ENCODE assay signal across 8 cellular contexts in the genomic region with DNA sequence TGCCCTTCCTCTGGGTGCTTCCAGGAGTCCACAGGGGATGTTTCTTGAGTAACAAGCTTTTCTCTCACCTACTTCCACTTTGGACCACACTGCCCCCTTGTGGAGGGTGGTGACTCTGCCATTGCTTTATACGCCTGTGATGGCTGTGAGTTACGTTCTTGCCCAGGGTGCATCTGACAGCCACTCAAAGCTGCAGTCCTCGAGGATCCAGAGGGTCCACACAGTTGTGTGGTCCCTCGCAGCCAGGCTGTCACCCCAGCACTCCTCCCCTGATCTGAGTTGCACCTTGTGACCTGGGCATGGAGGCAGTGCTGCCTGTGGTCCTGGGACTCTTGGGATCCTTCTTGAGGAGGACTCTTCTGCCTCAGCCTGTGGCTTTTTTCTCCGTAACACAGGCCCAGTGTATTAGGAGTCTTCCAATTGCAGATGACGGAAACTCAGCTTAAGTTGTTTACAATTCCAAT. TPM values are rescaled to one million over a fixed set of nuclear protein-coding genes. Genes with fewer than 3 reads are reported as not detected.
DNase-seq lines count a peak whose midpoint lies in the region; ATAC-seq and TF ChIP-seq lines count a peak whose summit lies in the region.

No MANE protein-coding gene starts in this region.

- TF ChIP-seq POLR2A in ovary (IDR thresholded peaks at IDR 0.05) = no peak
- no peak for TF ChIP-seq POLR2A in tibial nerve (IDR thresholded peaks at IDR 0.05)

- WGBS in ovary, 3 donors = 53 to 79% (median 76%) methylated on average over 6 of the region's 6 CpGs
- 30 to 34% methylated on average over 6 of the region's 6 CpGs for WGBS in tibial nerve, 2 donors

- no peak overlapping the region for H3K4me2 ChIP-seq in GM23338

- no peaks in the 10 kb centered on the region for H3K36me3 ChIP-seq in GM23338 (ENCODE audit: insufficient read depth)
- H3K36me3 ChIP-seq in ovary = no peaks in the 10 kb centered on the region
- no peaks in the 10 kb centered on the region for H3K36me3 ChIP-seq in tibial nerve

- no peak overlapping the region for H3K27ac Mint-ChIP-seq in GM23338

- no peaks in the 10 kb centered on the region for H3K9me2 ChIP-seq in GM23338 (ENCODE audit: insufficient read depth)

- H3K27me3 Mint-ChIP-seq in GM23338 (ENCODE audit: insufficient read depth, low read depth, poor library complexity) = peaks cover under 1% of the 10 kb centered on the region

- TF ChIP-seq EP300 in ovary (IDR thresholded peaks at IDR 0.05) (no peak), tibial nerve (IDR thresholded peaks at IDR 0.05) (no peak)

- no peaks in the 10 kb centered on the region for H3K9me3 ChIP-seq in ovary
- H3K9me3 ChIP-seq in tibial nerve = no peaks in the 10 kb centered on the region

- CTCF ChIA-PET in RWPE1 (lab: Yijun Ruan, JAX) = interaction anchor here (0.5 to 2.4 kb wide), 45 partner anchors 8 to 1990 kb away, joined by 3 to 25 read pairs (median 4); partner anchors contain the start of genes CEP70 and PIK3CB

- H3K27ac ChIP-seq in GM23338 (ENCODE audit: low read depth) (no peak overlapping the region), RWPE1 (no peak overlapping the region), ovary (no peak overlapping the region), tibial nerve (no peak overlapping the region)

- H3K27me3 ChIP-seq in GM23338 (ENCODE audit: insufficient read depth) (no peaks in the 10 kb centered on the region), ovary (no peaks in the 10 kb centered on the region), tibial nerve (no peaks in the 10 kb centered on the region)

- peak; percentile 94 to 99 for TF ChIP-seq CTCF in GM23338 (conservative IDR thresholded peaks at IDR 0.05; ENCODE audit: low read depth in 2 of 2)
- TF ChIP-seq CTCF in RWPE1 (conservative IDR thresholded peaks at IDR 0.05; ENCODE audit: low read depth) = peak; percentile 81
- TF ChIP-seq CTCF in foreskin fibroblast (IDR thresholded peaks at IDR 0.05; ENCODE audit: low read depth, low read length) = peak; percentile 89
- peak; percentile 22 to 51 (median 40) for TF ChIP-seq CTCF in ovary (IDR thresholded peaks at IDR 0.05)
- peak; percentile 70 to 85 (median 81) for TF ChIP-seq CTCF in tibial nerve (IDR thresholded peaks at IDR 0.05)

- peak; percentile 96 for ATAC-seq in GM23338

- H4K20me1 ChIP-seq in GM23338 (replicated peaks; ENCODE audit: insufficient read depth) = no peaks in the 10 kb centered on the region

- DNase-seq in EH (ENCODE audit: low read depth) (peak; percentile 83), GM23338 (ENCODE audit: low spot score) (peak; percentile 96), LoVo (ENCODE audit: low spot score) (peak; percentile 81), RWPE1 (ENCODE audit: low spot score) (peak; percentile 59), foreskin fibroblast (peak; percentile 68 to 91), ovary (peak; percentile 33 to 73 (median 64)), tibial nerve (ENCODE audit: low spot score in 2 of 2) (peak; percentile 68 to 89)
- DNase-seq in activated T-helper 1 cell treated with anti-CD3 and anti-CD28 coated beads, Interleukin-2, amount 50 U/mL, for 16 hours (ENCODE audit: low read depth in 1 of 2, low spot score in 1 of 2) = peak; percentile 65 to 72

- H3K36me3 Mint-ChIP-seq in GM23338 (ENCODE audit: low read depth) = no peaks in the 10 kb centered on the region

- intact Hi-C loops in ovary (cut with DNase I) = loop anchor here in 1 of 4 donors (5.0 kb wide), 1 partner anchor 506 kb away; no protein-coding TSS in a partner anchor

- no peaks in the 10 kb centered on the region for H3K4me1 ChIP-seq in GM23338 (ENCODE audit: insufficient read depth)
- peaks cover 1% of the 10 kb centered on the region for H3K4me1 ChIP-seq in ovary (ENCODE audit: insufficient read depth)
- peaks cover 0 to 4% (median 0%) of the 10 kb centered on the region in 4 donors for H3K4me1 ChIP-seq in tibial nerve

- H3K79me2 ChIP-seq in GM23338 (replicated peaks; ENCODE audit: insufficient read depth) = no peaks in the 10 kb centered on the region

- H3K4me3 Mint-ChIP-seq in GM23338 = no peak overlapping the region

- no peaks in the 10 kb centered on the region for H3K4me1 Mint-ChIP-seq in GM23338

- H3K4me3 ChIP-seq in GM23338 = no peak overlapping the region
- no peak overlapping the region for H3K4me3 ChIP-seq in foreskin fibroblast (ENCODE audit: low read depth in 1 of 2, low read length in 2 of 2)
- H3K4me3 ChIP-seq in ovary = no peak overlapping the region
- H3K4me3 ChIP-seq in tibial nerve = no peak overlapping the region

- H3F3A ChIP-seq in GM23338 (replicated peaks; ENCODE audit: low read depth) = no peaks in the 10 kb centered on the region

- no peaks in the 10 kb centered on the region for H3K9me3 Mint-ChIP-seq in GM23338

- H2AFZ ChIP-seq in GM23338 = no peak overlapping the region; the same call in 1 of the 2 replicates

- POLR2A ChIA-PET in RWPE1 (lab: Yijun Ruan, JAX; ENCODE audit: low non-redundant PET) = no interaction called here

TF ChIP-seq in GM23338, 12 proteins besides CTCF, POLR2A, EP300 and RAD21 (continues in another document):
- TF ChIP-seq JUNB (IDR thresholded peaks at IDR 0.05; ENCODE audit: unreplicated experiment) = no peak
- TF ChIP-seq EZH2 (IDR thresholded peaks at IDR 0.05; ENCODE audit: low read depth, unreplicated experiment) = no peak
- no peak for TF ChIP-seq ZNF462 (CRISPR knock-in tag; IDR thresholded peaks at IDR 0.05)
- TF ChIP-seq POLR2AphosphoS5 (IDR thresholded peaks at IDR 0.05; ENCODE audit: low read depth) = no peak

RNA-seq across cellular contexts. Expression of gene FOXL2, which starts 23.4 kb away (rescaled TPM):
- 2.3 and 3.5 TPM in 2 replicates for total RNA-seq in GM23338 (2014; rRNA removed; shearing (Covaris generic))
- polyA plus RNA-seq in GM23338 (2016; fragmentation: Nextera tagmentation; extraction: Ambion mirVana) (0.89 and 1.2 TPM in 2 replicates), ovary (10 to 100 TPM; 22.7 to 61.2 TPM)
- total RNA-seq in ovary (100 to 1,000 TPM in 4 of 7 donors, 10 to 100 TPM in 3; 35.4 to 184 (median 102) TPM), tibial nerve (not detected)

RNA-seq across cellular contexts. Expression of gene FOXL2NB, which starts 23.5 kb away (rescaled TPM):
- total RNA-seq in GM23338 (2014; rRNA removed; shearing (Covaris generic)) = 10.0 and 15.6 TPM in 2 replicates
- polyA plus RNA-seq in GM23338 (2016; fragmentation: Nextera tagmentation; extraction: Ambion mirVana) = 9.3 and 11.2 TPM in 2 replicates
- 100 to 1,000 TPM in 2 of 7 donors, 10 to 100 TPM in 5; 35.8 to 137 (median 77.9) TPM for total RNA-seq in ovary
- 10 to 100 TPM; 36.7 to 39.3 TPM for polyA plus RNA-seq in ovary
- total RNA-seq in tibial nerve = not detected

Comparison
In these comparisons a context has a peak if more than half of its experiments do, and no peak if none do; other contexts are left out.
1. CTCF ChIP-seq: peak in every context shown above with its lines; median percentile 96 in GM23338; 89 in foreskin fibroblast; 81 in RWPE1; 81 in tibial nerve; 40 in ovary.
2. RNA of gene FOXL2NB, which starts 23.5 kb away (total RNA-seq): 35.8 to 137 TPM in ovary and 10.0 to 15.6 TPM in GM23338; not detected in tibial nerve; every median in the first group is over 10 times any median in the second.
3. Peak in every context shown above with its lines, with median percentiles within 50 percentile points of each other: DNase-seq.